8 cellular contexts compared by ENCODE assay signal in the genomic region with DNA sequence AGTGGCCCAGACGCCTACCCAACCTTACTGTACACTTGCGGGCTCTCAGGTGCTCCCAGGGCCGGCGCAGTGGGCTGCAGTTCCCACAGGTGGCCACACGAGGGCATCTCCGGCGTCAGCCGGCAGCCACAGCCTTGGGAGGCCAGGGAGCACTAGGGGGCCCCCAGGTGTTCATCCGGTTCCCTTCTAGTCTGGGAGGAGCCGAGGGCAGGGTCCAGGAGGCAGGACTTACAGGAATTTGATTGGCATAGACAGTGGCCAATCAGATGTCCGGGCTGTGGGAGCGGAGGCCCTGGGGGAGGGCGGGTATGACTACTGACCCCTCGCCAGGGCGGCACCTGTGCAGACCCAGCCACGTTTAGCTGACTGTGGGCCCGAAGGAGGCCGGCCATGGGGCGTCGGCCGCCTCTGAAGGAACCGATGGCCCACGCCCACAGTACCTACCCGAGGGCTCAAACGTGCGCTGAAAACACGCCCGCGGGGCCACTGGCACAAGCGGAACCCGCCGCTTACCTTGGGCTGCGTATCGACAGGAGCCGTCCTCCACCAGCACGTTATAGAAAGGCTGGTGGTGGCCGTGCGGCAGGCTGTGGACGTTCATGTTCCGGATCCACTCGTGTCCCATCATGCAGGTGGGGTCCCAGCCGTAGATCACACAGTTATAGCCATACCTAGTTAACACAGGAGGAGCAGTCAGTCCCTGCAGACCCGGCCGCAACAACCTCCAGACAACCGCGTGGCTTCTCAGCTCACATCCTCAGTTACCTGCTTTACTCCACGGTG. TPM values are rescaled to one million over a fixed set of nuclear protein-coding genes. Genes with fewer than 3 reads are reported as not detected.
A peak's percentile ranks its signal among the peaks of the same experiment; 100 is the strongest.
DNase-seq lines count a peak whose midpoint lies in the region; ATAC-seq and TF ChIP-seq lines count a peak whose summit lies in the region.

No MANE protein-coding gene starts in this region.

- no peaks in the 10 kb centered on the region for H3K27me3 Mint-ChIP-seq in CD4-positive, alpha-beta T cell

- no peak overlapping the region for H3K27ac Mint-ChIP-seq in CD4-positive, alpha-beta T cell

- peak; percentile 79 for TF ChIP-seq CTCF in CD4-positive, alpha-beta T cell (IDR thresholded peaks at IDR 0.05)
- TF ChIP-seq CTCF in hepatocyte (IDR thresholded peaks at IDR 0.05; ENCODE audit: poor library complexity), result peak; percentile 59

- 84% methylated on average over 36 of the region's 47 CpGs for WGBS in hepatocyte (ENCODE audit: low lambda C conversion rate, missing lambda C conversion rate)

- no peak overlapping the region for H3K4me3 ChIP-seq in hepatocyte

- in situ Hi-C loops in KBM-7 (cut with MboI; ENCODE audit: low pct_unique_long_range_greater_than_20kb, low sequenced_read_pairs) (no loop called here), SK-MEL-5 (cut with HindIII; ENCODE audit: low pct_unique_long_range_greater_than_20kb, low sequenced_read_pairs) (no loop called here)

- CTCF ChIA-PET in CD4-positive, alpha-beta T cell (lab: Charles Lee), result no interaction called here

- H3K9me3 Mint-ChIP-seq in CD4-positive, alpha-beta T cell, result no peaks in the 10 kb centered on the region

- H3K27me3 ChIP-seq in CD4-positive, alpha-beta T cell (ENCODE audit: control insufficient read depth, insufficient read depth, low read length), result no peaks in the 10 kb centered on the region
- no peaks in the 10 kb centered on the region for H3K27me3 ChIP-seq in hepatocyte

- H3K9me3 ChIP-seq in CD4-positive, alpha-beta T cell (ENCODE audit: control insufficient read depth, low read length), result no peaks in the 10 kb centered on the region
- H3K9me3 ChIP-seq in hepatocyte (ENCODE audit: low read depth), result no peaks in the 10 kb centered on the region

- no peak overlapping the region for H3K4me2 ChIP-seq in hepatocyte

- H2AFZ ChIP-seq in hepatocyte, result no peak overlapping the region

- H4K20me1 ChIP-seq in hepatocyte (ENCODE audit: insufficient read depth, poor library complexity, severe bottlenecking), result no peaks in the 10 kb centered on the region

- H3K27ac ChIP-seq in CD4-positive, alpha-beta T cell (ENCODE audit: low read depth, low read length), result no peak overlapping the region
- H3K27ac ChIP-seq in hepatocyte, result no peak overlapping the region

- H3K36me3 ChIP-seq in hepatocyte (replicated peaks; ENCODE audit: insufficient read depth, low read depth), result no peaks in the 10 kb centered on the region

- H3K4me1 ChIP-seq in hepatocyte (ENCODE audit: insufficient read depth), result peaks cover 2% of the 10 kb centered on the region

- H3K4me1 Mint-ChIP-seq in CD4-positive, alpha-beta T cell (ENCODE audit: low read depth), result peaks cover 24% of the 10 kb centered on the region

- peak overlapping the region; percentile 38 for H3K4me3 Mint-ChIP-seq in CD4-positive, alpha-beta T cell

- POLR2A ChIA-PET in CD4-positive, alpha-beta T cell (lab: Charles Lee), result interaction anchor here (1.0 kb wide), 1 partner anchor 25 kb away, joined by 3 read pairs; no protein-coding TSS in a partner anchor

- peaks cover 100% of the 10 kb centered on the region for H3K36me3 Mint-ChIP-seq in CD4-positive, alpha-beta T cell (ENCODE audit: low read depth)

- peak; percentile 43 to 76 (median 68) for DNase-seq in CD4-positive, alpha-beta T cell
- DNase-seq in KBM-7 (peak; percentile 70), SK-MEL-5 (ENCODE audit: low read depth, low spot score) (peak; percentile 78), hepatocyte (ENCODE audit: low spot score) (peak; percentile 76), KG1 (lab: John Stamatoyannopoulos, UW) (no peak)
- peak; percentile 71 for DNase-seq in activated naive CD4-positive, alpha-beta T cell treated with anti-CD3 and anti-CD28 coated beads, Interleukin-2, amount 50 U/mL, for 16 hours
- peak; percentile 55 to 64 for DNase-seq in stimulated activated CD4-positive, alpha-beta T cell treated with anti-CD3 and anti-CD28 coated beads, Interleukin-15, amount 100 ng/mL, for 1 hour (ENCODE audit: low read depth in 1 of 2, low spot score in 1 of 2)

- no peaks in the 10 kb centered on the region for H3K9me2 ChIP-seq in hepatocyte (replicated peaks; ENCODE audit: insufficient read depth)

- ATAC-seq in CD4-positive, alpha-beta T cell (ENCODE audit: poor library complexity), result peak; percentile 92
- ATAC-seq in GM19463 (IDR thresholded peaks at IDR 0.05; ENCODE audit: unreplicated experiment), result peak; percentile 71

- intact Hi-C loops in CD4-positive, alpha-beta T cell (cut with DNase I, micrococcal nuclease), result no loop called here

- H3K79me2 ChIP-seq in hepatocyte, result no peaks in the 10 kb centered on the region

RNA-seq across cellular contexts. Expression of a gene that starts 34.8 kb away (rescaled TPM):
- total RNA-seq in CD4-positive, alpha-beta T cell, result 10 to 100 TPM; 67.7 to 67.9 TPM
- total RNA-seq in SK-MEL-5 (2014; rRNA removed; shearing (Covaris generic)), result 45.3 and 60.5 TPM in 2 replicates
- polyA plus RNA-seq in SK-MEL-5 (2015; cell fraction: cytosol; rRNA removed), result 28.0 and 41.1 TPM in 2 replicates
- 14.0 and 19.2 TPM in 2 replicates for polyA plus RNA-seq in SK-MEL-5 (2015; cell fraction: nucleus; rRNA removed)
- total RNA-seq in hepatocyte, result 32.6 and 68.0 TPM in 2 replicates
- 41.9 and 46.3 TPM in 2 replicates for polyA plus RNA-seq in hepatocyte

RNA-seq across cellular contexts. Expression of a gene that starts 56.3 kb away (rescaled TPM):
- total RNA-seq in CD4-positive, alpha-beta T cell, result 1 to 10 TPM; 2.7 to 3.0 TPM
- 48.2 and 49.7 TPM in 2 replicates for total RNA-seq in SK-MEL-5 (2014; rRNA removed; shearing (Covaris generic))
- polyA plus RNA-seq in SK-MEL-5 (2015; cell fraction: cytosol; rRNA removed), result 104 and 124 TPM in 2 replicates
- polyA plus RNA-seq in SK-MEL-5 (2015; cell fraction: nucleus; rRNA removed), result 27.9 and 51.4 TPM in 2 replicates
- 15.9 and 20.8 TPM in 2 replicates for total RNA-seq in hepatocyte
- polyA plus RNA-seq in hepatocyte, result 15.5 and 31.5 TPM in 2 replicates
